8 cellular contexts compared by ENCODE assay signal in the genomic region with DNA sequence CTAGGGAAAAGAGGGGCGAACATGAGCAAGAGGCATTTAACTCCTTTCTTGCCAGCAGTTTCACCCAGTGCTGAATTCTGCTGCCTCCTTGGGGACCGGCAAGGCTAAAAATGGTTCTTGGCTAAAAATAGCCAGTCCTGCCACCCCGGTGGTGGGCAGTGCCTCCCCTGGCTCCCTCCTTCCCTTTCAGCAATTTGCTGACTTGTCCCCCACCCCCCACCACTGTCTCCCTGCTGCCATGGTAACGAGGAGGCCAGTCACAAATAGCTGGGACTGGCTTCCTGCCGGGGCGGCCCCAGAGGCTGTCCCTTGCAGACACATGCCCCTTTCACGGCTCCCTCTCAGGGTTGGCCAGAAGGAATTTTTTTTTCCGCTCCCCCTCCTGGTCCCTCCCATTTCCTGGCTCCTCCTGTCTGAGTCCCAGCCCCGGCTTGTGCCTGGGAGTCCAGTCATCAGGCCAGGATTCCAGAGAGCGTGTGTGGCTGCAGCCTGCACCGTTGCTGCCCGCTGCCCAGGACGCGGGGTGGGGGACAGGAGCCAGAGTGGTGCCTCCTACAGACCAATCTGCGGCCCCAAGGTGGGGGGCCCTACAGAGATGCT.
DNase-seq lines count a peak whose midpoint lies in the region; ATAC-seq and TF ChIP-seq lines count a peak whose summit lies in the region.

No MANE protein-coding gene starts in this region.

- peaks cover 68% of the 10 kb centered on the region for H3K36me3 Mint-ChIP-seq in activated T-cell treated with anti-CD3 and anti-CD28 coated beads, Interleukin-2, amount 50 U/mL, for 24 hours (ENCODE audit: low read depth)
- peaks cover 34% of the 10 kb centered on the region for H3K36me3 Mint-ChIP-seq in effector memory CD8-positive, alpha-beta T cell (ENCODE audit: insufficient read depth)

- TF ChIP-seq CTCF in RWPE2 (IDR thresholded peaks at IDR 0.05; ENCODE audit: poor library complexity, severe bottlenecking) (no peak), right lobe of liver (IDR thresholded peaks at IDR 0.05) (no peak)

- H3K27ac Mint-ChIP-seq in activated T-cell treated with anti-CD3 and anti-CD28 coated beads, Interleukin-2, amount 50 U/mL, for 24 hours = peak overlapping the region; percentile 71
- no peak overlapping the region for H3K27ac Mint-ChIP-seq in effector memory CD8-positive, alpha-beta T cell

- no peaks in the 10 kb centered on the region for H3K27me3 Mint-ChIP-seq in activated T-cell treated with anti-CD3 and anti-CD28 coated beads, Interleukin-2, amount 50 U/mL, for 24 hours
- H3K27me3 Mint-ChIP-seq in effector memory CD8-positive, alpha-beta T cell = no peaks in the 10 kb centered on the region

- peaks cover 31% of the 10 kb centered on the region for H3K4me1 Mint-ChIP-seq in activated T-cell treated with anti-CD3 and anti-CD28 coated beads, Interleukin-2, amount 50 U/mL, for 24 hours (ENCODE audit: low read depth)
- H3K4me1 Mint-ChIP-seq in effector memory CD8-positive, alpha-beta T cell (ENCODE audit: low read depth in 2 of 2) = peaks cover 13 to 27% of the 10 kb centered on the region in 2 donors

- no peak for DNase-seq in activated T-cell treated with anti-CD3 and anti-CD28 coated beads, Interleukin-2, amount 50 U/mL, for 24 hours
- DNase-seq in activated T-cell treated with anti-CD3 and anti-CD28 coated beads, Interleukin-2, amount 50 U/mL, for 1 hour = no peak
- DNase-seq in RWPE2 (ENCODE audit: low spot score) (peak; percentile 93), right lobe of liver (peak; percentile 92 to 93 (median 93)), superior temporal gyrus (ENCODE audit: extremely low spot score) (peak; percentile 83)
- no peak for DNase-seq in effector memory CD8-positive, alpha-beta T cell

- TF ChIP-seq POLR2A in right lobe of liver (IDR thresholded peaks at IDR 0.05) = peak; percentile 99

- H3K27ac ChIP-seq in RWPE2 (ENCODE audit: poor library complexity, severe bottlenecking) (peak overlapping the region; percentile 11), right lobe of liver (peak overlapping the region; percentile 86 to 96 (median 93))

- H3K36me3 ChIP-seq in RWPE2 (ENCODE audit: low read depth) = peaks cover 23% of the 10 kb centered on the region
- no peaks in the 10 kb centered on the region for H3K36me3 ChIP-seq in endocrine pancreas (ENCODE audit: control insufficient read depth, insufficient read depth, low read length)
- H3K36me3 ChIP-seq in right lobe of liver = peaks cover 0 to 20% (median 11%) of the 10 kb centered on the region in 4 donors

- H3K27me3 ChIP-seq in RWPE2 (ENCODE audit: insufficient read depth, poor library complexity, severe bottlenecking) (no peaks in the 10 kb centered on the region), endocrine pancreas (ENCODE audit: control insufficient read depth, insufficient read depth, low read length) (no peaks in the 10 kb centered on the region), right lobe of liver (no peaks in the 10 kb centered on the region)

- H3K4me1 ChIP-seq in RWPE2 (ENCODE audit: insufficient read depth, poor library complexity, severe bottlenecking) = peaks cover 5% of the 10 kb centered on the region
- no peaks in the 10 kb centered on the region for H3K4me1 ChIP-seq in endocrine pancreas (ENCODE audit: control insufficient read depth, insufficient read depth, low read length)
- H3K4me1 ChIP-seq in right lobe of liver = peaks cover 0 to 50% (median 16%) of the 10 kb centered on the region in 4 donors

- no peak overlapping the region for H3K9ac ChIP-seq in endocrine pancreas (ENCODE audit: control insufficient read depth, insufficient read depth, low read length)

- H3K9me3 Mint-ChIP-seq in activated T-cell treated with anti-CD3 and anti-CD28 coated beads, Interleukin-2, amount 50 U/mL, for 24 hours = no peaks in the 10 kb centered on the region
- H3K9me3 Mint-ChIP-seq in effector memory CD8-positive, alpha-beta T cell = no peaks in the 10 kb centered on the region

- intact Hi-C loops in right lobe of liver (cut with DNase I) = loop anchor here in 1 of 2 donors (5.0 kb wide), 1 partner anchor 64 kb away; no protein-coding TSS in a partner anchor

- no peaks in the 10 kb centered on the region for H3K9me3 ChIP-seq in RWPE2 (ENCODE audit: severe bottlenecking)
- H3K9me3 ChIP-seq in endocrine pancreas (ENCODE audit: control insufficient read depth, low read length) = no peaks in the 10 kb centered on the region
- H3K9me3 ChIP-seq in right lobe of liver = no peaks in the 10 kb centered on the region

- H3K4me3 ChIP-seq in RWPE2 (ENCODE audit: severe bottlenecking) (peak overlapping the region; percentile 33), endocrine pancreas (ENCODE audit: control insufficient read depth, insufficient read depth, low read length) (peak overlapping the region; percentile 25), right lobe of liver (peak overlapping the region; percentile 66 to 84 (median 72))

- no peak overlapping the region for H3K4me3 Mint-ChIP-seq in activated T-cell treated with anti-CD3 and anti-CD28 coated beads, Interleukin-2, amount 50 U/mL, for 24 hours
- no peak overlapping the region for H3K4me3 Mint-ChIP-seq in effector memory CD8-positive, alpha-beta T cell

- ATAC-seq in HG03039 (IDR thresholded peaks at IDR 0.05; ENCODE audit: unreplicated experiment) (peak; percentile 52), RWPE2 (ENCODE audit: low read depth) (peak; percentile 97), right lobe of liver (peak; percentile 81 to 89 (median 86))
- no peak for ATAC-seq in effector memory CD8-positive, alpha-beta T cell (replicated peaks)

- 12% methylated on average over 6 of the region's 15 CpGs for WGBS in right lobe of liver (ENCODE audit: insufficient coverage, low coverage, low lambda C conversion rate, missing lambda C conversion rate)

Comparison
In these comparisons a context has a peak if more than half of its experiments do, and no peak if none do; other contexts are left out.
1. DNase-seq: peak in RWPE2 (single experiment), right lobe of liver (3 of 3) and superior temporal gyrus (single experiment); none in activated T-cell treated with anti-CD3 and anti-CD28 coated beads, Interleukin-2, amount 50 U/mL, for 24 hours (single experiment), activated T-cell treated with anti-CD3 and anti-CD28 coated beads, Interleukin-2, amount 50 U/mL, for 1 hour (single experiment) and effector memory CD8-positive, alpha-beta T cell (0 of 3).
2. Peak in every context shown above with its lines, with median percentiles within 50 percentile points of each other: H3K4me3 ChIP-seq.